Comparison of ENCODE assay signal across 8 cellular contexts in genomic region chr18:58862404-58862803, GRCh38. TPM values are rescaled to one million over a fixed set of nuclear protein-coding genes. Genes with fewer than 3 reads are reported as not detected.
A peak's percentile ranks its signal among the peaks of the same experiment; 100 is the strongest.
DNase-seq lines count a peak whose midpoint lies in the region; ATAC-seq and TF ChIP-seq lines count a peak whose summit lies in the region.

No MANE protein-coding gene starts in this region.

- DNase-seq in A673 (ENCODE audit: low spot score) (no peak), astrocyte of the spinal cord (ENCODE audit: low read depth, low spot score) (no peak), midbrain (lab: John Stamatoyannopoulos, UW) (peak; percentile 59), globus pallidus (ENCODE audit: low spot score) (no peak)
- no peak for DNase-seq in activated CD4-positive, alpha-beta T cell treated with anti-CD3 and anti-CD28 coated beads, Interleukin-2, amount 50 U/mL, for 1 hour
- DNase-seq in activated CD4-positive, CD25-positive, alpha-beta regulatory T cell treated with anti-CD3 and anti-CD28 coated beads, Interleukin-2, amount 50 U/mL, for 72 hours, result no peak

- H3K9me3 ChIP-seq in A673 (ENCODE audit: low read depth, low read length, poor library complexity, severe bottlenecking), result no peaks in the 10 kb centered on the region
- H3K9me3 ChIP-seq in HUES48 (ENCODE audit: control insufficient read depth, insufficient read depth, low read length), result no peaks in the 10 kb centered on the region

- TF ChIP-seq CTCF in A673 (conservative IDR thresholded peaks at IDR 0.05; ENCODE audit: low read depth, low read length) (no peak), astrocyte of the spinal cord (IDR thresholded peaks at IDR 0.05; ENCODE audit: low read depth, low read length) (no peak)

- intact Hi-C loops in A673 (cut with micrococcal nuclease; ENCODE audit: unreplicated experiment), result loop anchor here (5.0 kb wide), 1 partner anchor 135 kb away; no protein-coding TSS in a partner anchor

- H3K27me3 ChIP-seq in A673 (replicated peaks; ENCODE audit: insufficient read depth, low read depth, low read length, poor library complexity) (no peaks in the 10 kb centered on the region), HUES48 (ENCODE audit: control insufficient read depth, insufficient read depth, low read length) (no peaks in the 10 kb centered on the region)

- no TSS peak for BruUV-seq in A673 (replicated peaks; lab: Mats Ljungman, UMichigan)

- CTCF ChIA-PET in A673 (lab: Charles Lee), result no interaction called here

- peaks cover 72% of the 10 kb centered on the region for H3K4me1 ChIP-seq in A673 (ENCODE audit: insufficient read depth, low read length, poor library complexity, severe bottlenecking)
- H3K4me1 ChIP-seq in HUES48 (ENCODE audit: control insufficient read depth, insufficient read depth, low read length), result peaks cover 71% of the 10 kb centered on the region

- POLR2A ChIA-PET in A673 (lab: Charles Lee; ENCODE audit: low non-redundant PET), result no interaction called here

- H3K9ac ChIP-seq in HUES48 (ENCODE audit: low read depth, low read length), result peak overlapping the region; percentile 97

- ATAC-seq in HG03354 (IDR thresholded peaks at IDR 0.05; ENCODE audit: poor library complexity, severe bottlenecking, unreplicated experiment), result no peak

- in situ Hi-C loops in astrocyte of the spinal cord (cut with HindIII; ENCODE audit: low sequenced_read_pairs), result no loop called here

- peaks cover 17% of the 10 kb centered on the region for H3K36me3 ChIP-seq in A673 (ENCODE audit: insufficient read depth, low read length, poor library complexity, severe bottlenecking)
- H3K36me3 ChIP-seq in HUES48 (ENCODE audit: control insufficient read depth, insufficient read depth, low read length), result peaks cover 28% of the 10 kb centered on the region

- H3K27ac ChIP-seq in A673 (ENCODE audit: low read depth, low read length, poor library complexity, severe bottlenecking) (peak overlapping the region; percentile 95), HUES48 (ENCODE audit: low read depth, low read length) (peak overlapping the region; percentile 95)

- H3K4me3 ChIP-seq in A673 (ENCODE audit: low read depth, low read length, poor library complexity, severe bottlenecking), result peak overlapping the region; percentile 44
- peak overlapping the region; percentile 78 for H3K4me3 ChIP-seq in HUES48 (ENCODE audit: low read depth, low read length)
- H3K4me3 ChIP-seq in astrocyte of the spinal cord (ENCODE audit: low read depth, low read length), result peak overlapping the region; percentile 44

RNA-seq across cellular contexts. Expression of gene ZNF532, which starts 2.3 kb away (rescaled TPM):
- total RNA-seq in A673 (2021), result 118 and 119 TPM in 2 replicates
